36 cellular contexts compared by ENCODE assay signal in the genomic region with DNA sequence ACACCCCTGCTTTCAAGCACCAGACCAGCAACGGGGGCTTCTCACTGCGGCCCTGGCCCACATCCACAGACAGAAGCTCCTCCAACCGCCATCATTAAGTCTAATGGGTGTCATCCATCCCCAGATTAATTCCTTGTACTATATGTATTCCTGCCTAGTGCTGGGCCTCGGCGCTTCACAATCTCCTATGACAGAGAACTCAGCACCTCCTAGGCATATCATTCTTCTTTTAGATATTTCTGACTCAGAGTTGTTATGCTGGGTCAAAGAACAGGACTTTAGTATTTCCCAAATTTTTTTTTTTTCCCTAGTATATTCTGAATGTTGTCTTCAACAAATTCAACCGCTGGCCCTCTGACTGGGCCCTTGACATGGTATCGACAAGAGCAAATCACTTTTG.
"Had no signal": no experiment of that assay in that cellular context is flagged by ENCODE, and none has a peak within 500 bp of the region (broad histone marks: within the 10 kb centered on the region; RNA-seq: fewer than 3 reads in every experiment).

No MANE protein-coding gene starts in this region.

- H3K4me3 ChIP-seq: adrenal gland, body of pancreas, breast epithelium, Peyer's patch had no signal

- ATAC-seq: activated CD8-positive, alpha-beta memory T cell treated with anti-CD3 and anti-CD28 coated beads, Interleukin-2, amount 10 ng/mL, durations not matched to agents 7 days and 5 days; body of pancreas; PC-3; SK-N-SH treated with all-trans-retinoic acid at 6 μM for 48 hours; T-cell had no signal

- H3K9me3 ChIP-seq: adrenal gland, body of pancreas, breast epithelium, Peyer's patch had no signal

- H3K27me3 Mint-ChIP-seq: activated CD4-positive, alpha-beta memory T cell treated with anti-CD3 and anti-CD28 coated beads, Interleukin-2, amount 10 ng/mL, durations not matched to agents 7 days and 5 days; activated CD8-positive, alpha-beta memory T cell treated with anti-CD3 and anti-CD28 coated beads, Interleukin-2, amount 10 ng/mL, durations not matched to agents 7 days and 5 days; T-cell had no signal

- H3K27ac Mint-ChIP-seq: activated CD4-positive, alpha-beta memory T cell treated with anti-CD3 and anti-CD28 coated beads, Interleukin-2, amount 10 ng/mL, durations not matched to agents 7 days and 5 days; activated CD8-positive, alpha-beta memory T cell treated with anti-CD3 and anti-CD28 coated beads, Interleukin-2, amount 10 ng/mL, durations not matched to agents 7 days and 5 days; T-cell had no signal

- H3K4me3 Mint-ChIP-seq: activated CD4-positive, alpha-beta memory T cell treated with anti-CD3 and anti-CD28 coated beads, Interleukin-2, amount 10 ng/mL, durations not matched to agents 7 days and 5 days; activated CD8-positive, alpha-beta memory T cell treated with anti-CD3 and anti-CD28 coated beads, Interleukin-2, amount 10 ng/mL, durations not matched to agents 7 days and 5 days; T-cell had no signal

- H3K4me1 Mint-ChIP-seq: activated CD4-positive, alpha-beta memory T cell treated with anti-CD3 and anti-CD28 coated beads, Interleukin-2, amount 10 ng/mL, durations not matched to agents 7 days and 5 days; activated CD8-positive, alpha-beta memory T cell treated with anti-CD3 and anti-CD28 coated beads, Interleukin-2, amount 10 ng/mL, durations not matched to agents 7 days and 5 days; T-cell had no signal

- H3K9me3 Mint-ChIP-seq: activated CD4-positive, alpha-beta memory T cell treated with anti-CD3 and anti-CD28 coated beads, Interleukin-2, amount 10 ng/mL, durations not matched to agents 7 days and 5 days; T-cell had no signal

- DNase-seq: activated CD4-positive, alpha-beta memory T cell treated with anti-CD3 and anti-CD28 coated beads, Interleukin-2, amount 10 ng/mL, durations not matched to agents 7 days and 5 days; activated CD4-positive, alpha-beta T cell treated with anti-CD3 and anti-CD28 coated beads for 1 hour; activated CD4-positive, alpha-beta T cell treated with anti-CD3 and anti-CD28 coated beads for 48 hours; activated CD4-positive, CD25-positive, alpha-beta regulatory T cell; activated CD8-positive, alpha-beta memory T cell treated with anti-CD3 and anti-CD28 coated beads for 24 hours; activated CD8-positive, alpha-beta memory T cell treated with anti-CD3 and anti-CD28 coated beads, Interleukin-2, amount 10 ng/mL, durations not matched to agents 7 days and 5 days; activated CD8-positive, alpha-beta memory T cell treated with anti-CD3 and anti-CD28 coated beads, Interleukin-2, amount 50 U/mL, for 48 hours; activated effector memory CD4-positive, alpha-beta T cell treated with anti-CD3 and anti-CD28 coated beads, Interleukin-2, amount 50 U/mL, for 16 hours; activated naive CD4-positive, alpha-beta T cell; activated naive CD4-positive, alpha-beta T cell treated with anti-CD3 and anti-CD28 coated beads, Interleukin-2, amount 50 U/mL, for 16 hours; activated T-cell treated with anti-CD3 and anti-CD28 coated beads, Interleukin-2, amount 50 U/mL, for 1 hour; body of pancreas; cerebellar nuclear complex; Kasumi-1; KG1; MM.1S; MV-4-11; NCI-H1092; NCI-H1436 treated with DMSO at 0.1 percent for 48 hours; NCI-H1694 treated with DMSO at 0.1 percent for 48 hours; NCI-H2029; NCI-H510A; NCI-H526; NCI-H748 treated with DMSO at 0.1 percent for 48 hours; NK-92 treated with Interleukin-12 subunit alpha and Interleukin-12 subunit beta, amount 100 ng/mL, for 24 hours; PC-3; Peyer's patch; RPMI8226; SHP77 treated with DMSO at 0.1 percent for 48 hours; T-cell; T-helper 2 cell; T-helper 9 cell; WERI-Rb-1 had no signal

- H3K4me1 ChIP-seq: body of pancreas, breast epithelium had no signal

- H3K27me3 ChIP-seq: adrenal gland, body of pancreas, breast epithelium, Peyer's patch had no signal

- H3K36me3 ChIP-seq: breast epithelium had no signal

- H3K27ac ChIP-seq: adrenal gland, body of pancreas, breast epithelium, Peyer's patch, WERI-Rb-1 had no signal
